ENCODE assay signal across 30 cellular contexts in the genomic region with DNA sequence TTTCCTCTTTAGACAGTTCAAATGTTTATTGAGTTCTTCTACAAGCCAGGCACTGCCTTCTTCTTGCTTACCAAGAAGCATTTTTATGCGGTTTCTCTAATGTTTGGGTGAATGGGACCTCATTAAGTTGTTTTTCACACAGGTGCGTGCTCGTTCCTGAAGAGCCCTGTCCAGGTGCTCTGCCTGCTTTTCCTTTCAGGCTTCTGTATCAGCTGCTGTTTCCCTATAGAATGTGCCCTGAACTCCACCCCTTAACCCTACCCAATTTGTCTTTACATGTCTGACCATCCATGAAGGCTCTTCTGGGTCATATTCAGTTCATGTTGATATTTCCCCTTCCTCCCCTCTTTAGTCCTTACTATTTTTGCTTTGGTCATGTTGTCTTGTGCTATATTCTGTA.
"Had no signal": no experiment of that assay in that cellular context is flagged by ENCODE, and none has a peak within 500 bp of the region (broad histone marks: within the 10 kb centered on the region; RNA-seq: fewer than 3 reads in every experiment).

No MANE protein-coding gene starts in this region.

- H3K36me3 ChIP-seq: ascending aorta, Peyer's patch, SJCRH30 had no signal

- H3K9ac ChIP-seq: SK-N-SH had no signal

- H3K4me1 ChIP-seq: ascending aorta, Peyer's patch, SJCRH30 had no signal

- H3K4me3 ChIP-seq: ascending aorta, body of pancreas, Peyer's patch, SJCRH30 had no signal

- H3K27ac Mint-ChIP-seq: activated B cell treated with CpG ODN at 0.5 μM for 24 hours; activated CD4-positive, alpha-beta T cell treated with anti-CD3 and anti-CD28 coated beads, Interleukin-2, amount 10 ng/mL, durations not matched to agents 24 days and 14 days; activated CD8-positive, alpha-beta memory T cell treated with anti-CD3 and anti-CD28 coated beads, Interleukin-2, amount 10 ng/mL, durations not matched to agents 7 days and 5 days; activated naive CD4-positive, alpha-beta T cell treated with anti-CD3 and anti-CD28 coated beads, Interleukin-2, amount 50 U/mL, for 72 hours; activated naive CD8-positive, alpha-beta T cell treated with anti-CD3 and anti-CD28 coated beads, Interleukin-2, amount 50 U/mL, for 24 hours; activated T-cell treated with anti-CD3 and anti-CD28 coated beads, Interleukin-2, amount 50 U/mL, for 24 hours; activated T-helper 1 cell treated with anti-CD3 and anti-CD28 coated beads, Interleukin-12 subunit alpha, Interleukin-12 subunit beta, Interleukin-2, Interleukin-4 antibody, amounts not matched to agents 30 ng/mL and 10 ng/mL and 1 ng/mL, durations not matched to agents 14 hours and 24 hours and 36 hours; T-helper 2 cell treated with Interferon-gamma antibody and Interleukin-4, amounts not matched to agents 5 μg/mL and 100 μg/mL, for 36 hours had no signal

- DNase-seq: activated B cell treated with CpG ODN at 0.5 μM for 24 hours; activated CD4-positive, alpha-beta T cell treated with anti-CD3 and anti-CD28 coated beads for 1 hour; activated CD4-positive, alpha-beta T cell treated with anti-CD3 and anti-CD28 coated beads, Interleukin-2, amount 10 ng/mL, durations not matched to agents 24 days and 14 days; activated CD4-positive, alpha-beta T cell treated with anti-CD3 and anti-CD28 coated beads, Interleukin-2, amount 50 U/mL, for 48 hours; activated CD8-positive, alpha-beta memory T cell treated with anti-CD3 and anti-CD28 coated beads, Interleukin-2, amount 10 ng/mL, durations not matched to agents 7 days and 5 days; activated effector memory CD4-positive, alpha-beta T cell treated with Interleukin-2 at 50 U/mL for 16 hours; activated naive CD4-positive, alpha-beta T cell; activated naive CD8-positive, alpha-beta T cell treated with anti-CD3 and anti-CD28 coated beads, Interleukin-2, amount 50 U/mL, for 24 hours; activated T-cell treated with anti-CD3 and anti-CD28 coated beads, Interleukin-2, amount 50 U/mL, for 24 hours; amniotic stem cell; body of pancreas; Kasumi-1; KBM-7; NCI-H1105 treated with DMSO at 0.1 percent for 48 hours; NCI-H1436 treated with DMSO at 0.1 percent for 48 hours; NCI-H187; NCI-H2081; NCI-H510A treated with DMSO at 0.1 percent for 48 hours; NCI-H69; NK-92 treated with Interleukin-12 subunit alpha and Interleukin-12 subunit beta, amount 100 ng/mL, for 24 hours; OCI-M1; Peyer's patch; Right ventricle myocardium superior; SJCRH30; SK-N-SH had no signal

- H3K27me3 ChIP-seq: ascending aorta, body of pancreas, Peyer's patch, SJCRH30 had no signal

- H3K4me2 ChIP-seq: SK-N-SH had no signal

- ATAC-seq: activated CD8-positive, alpha-beta memory T cell treated with anti-CD3 and anti-CD28 coated beads, Interleukin-2, amount 10 ng/mL, durations not matched to agents 7 days and 5 days; activated naive CD4-positive, alpha-beta T cell treated with anti-CD3 and anti-CD28 coated beads, Interleukin-2, amount 50 U/mL, for 72 hours; activated naive CD8-positive, alpha-beta T cell treated with anti-CD3 and anti-CD28 coated beads, Interleukin-2, amount 50 U/mL, for 24 hours; body of pancreas had no signal

- H3K4me3 Mint-ChIP-seq: activated B cell treated with CpG ODN at 0.5 μM for 24 hours; activated CD4-positive, alpha-beta T cell treated with anti-CD3 and anti-CD28 coated beads, Interleukin-2, amount 10 ng/mL, durations not matched to agents 24 days and 14 days; activated CD8-positive, alpha-beta memory T cell treated with anti-CD3 and anti-CD28 coated beads, Interleukin-2, amount 10 ng/mL, durations not matched to agents 7 days and 5 days; activated naive CD8-positive, alpha-beta T cell treated with anti-CD3 and anti-CD28 coated beads, Interleukin-2, amount 50 U/mL, for 24 hours; activated T-cell treated with anti-CD3 and anti-CD28 coated beads, Interleukin-2, amount 50 U/mL, for 24 hours; activated T-helper 1 cell treated with anti-CD3 and anti-CD28 coated beads, Interleukin-12 subunit alpha, Interleukin-12 subunit beta, Interleukin-2, Interleukin-4 antibody, amounts not matched to agents 30 ng/mL and 10 ng/mL and 1 ng/mL, durations not matched to agents 14 hours and 24 hours and 36 hours; T-helper 2 cell treated with Interferon-gamma antibody and Interleukin-4, amounts not matched to agents 5 μg/mL and 100 μg/mL, for 36 hours had no signal

- H3K27ac ChIP-seq: ascending aorta, body of pancreas, Peyer's patch, RWPE1, SJCRH30 had no signal

- H3K36me3 Mint-ChIP-seq: activated naive CD4-positive, alpha-beta T cell treated with anti-CD3 and anti-CD28 coated beads, Interleukin-2, amount 50 U/mL, for 72 hours had no signal

- H3K4me1 Mint-ChIP-seq: activated CD4-positive, alpha-beta T cell treated with anti-CD3 and anti-CD28 coated beads, Interleukin-2, amount 10 ng/mL, durations not matched to agents 24 days and 14 days had no signal

- H3K9me3 Mint-ChIP-seq: activated B cell treated with CpG ODN at 0.5 μM for 24 hours; activated CD4-positive, alpha-beta T cell treated with anti-CD3 and anti-CD28 coated beads, Interleukin-2, amount 10 ng/mL, durations not matched to agents 24 days and 14 days; activated naive CD4-positive, alpha-beta T cell treated with anti-CD3 and anti-CD28 coated beads, Interleukin-2, amount 50 U/mL, for 72 hours; activated naive CD8-positive, alpha-beta T cell treated with anti-CD3 and anti-CD28 coated beads, Interleukin-2, amount 50 U/mL, for 24 hours; activated T-cell treated with anti-CD3 and anti-CD28 coated beads, Interleukin-2, amount 50 U/mL, for 24 hours; activated T-helper 1 cell treated with anti-CD3 and anti-CD28 coated beads, Interleukin-12 subunit alpha, Interleukin-12 subunit beta, Interleukin-2, Interleukin-4 antibody, amounts not matched to agents 30 ng/mL and 10 ng/mL and 1 ng/mL, durations not matched to agents 14 hours and 24 hours and 36 hours; T-helper 2 cell treated with Interferon-gamma antibody and Interleukin-4, amounts not matched to agents 5 μg/mL and 100 μg/mL, for 36 hours had no signal

- H3K27me3 Mint-ChIP-seq: activated CD8-positive, alpha-beta memory T cell treated with anti-CD3 and anti-CD28 coated beads, Interleukin-2, amount 10 ng/mL, durations not matched to agents 7 days and 5 days; activated naive CD8-positive, alpha-beta T cell treated with anti-CD3 and anti-CD28 coated beads, Interleukin-2, amount 50 U/mL, for 24 hours; activated T-cell treated with anti-CD3 and anti-CD28 coated beads, Interleukin-2, amount 50 U/mL, for 24 hours had no signal

- H3K9me3 ChIP-seq: ascending aorta, body of pancreas, Peyer's patch, SK-N-SH had no signal
